ENCODE assay signal across 13 cellular contexts in genomic region chr7:70678621-70679251, GRCh38.
DNase-seq lines count a peak whose midpoint lies in the region; ATAC-seq and TF ChIP-seq lines count a peak whose summit lies in the region.
"Had no signal": no experiment of that assay in that cellular context is flagged by ENCODE, and none has a peak within 500 bp of the region (broad histone marks: within the 10 kb centered on the region; RNA-seq: fewer than 3 reads in every experiment).

No MANE protein-coding gene starts in this region.

- H3K4me3 ChIP-seq in fibroblast of villous mesenchyme (ENCODE audit: low read depth, low read length) (no peak overlapping the region), mesendoderm (ENCODE audit: low read length) (no peak overlapping the region)

- POLR2A ChIA-PET in activated CD4-positive, alpha-beta memory T cell treated with anti-CD3 and anti-CD28 coated beads for 36 hours (lab: Charles Lee): no interaction called here

- H2BK5ac ChIP-seq in mesendoderm (ENCODE audit: low read length): no peak overlapping the region

- no peak overlapping the region for H3K9ac ChIP-seq in mesendoderm (ENCODE audit: low read length)

- DNase-seq in AG08395 (ENCODE audit: low spot score) (peak; percentile 73), GM03348 (ENCODE audit: low spot score) (peak; percentile 59), fibroblast of villous mesenchyme (ENCODE audit: low read depth) (peak; percentile 3), mesendoderm (no peak), HT-29 (ENCODE audit: low spot score) (no peak), dermis blood vessel endothelial cell (no peak)
- peak; percentile 22 for DNase-seq in activated CD4-positive, alpha-beta memory T cell treated with anti-CD3 and anti-CD28 coated beads for 36 hours
- DNase-seq: caudate nucleus, H7, left colon, RPMI8226 had no signal

- no peak overlapping the region for H2BK15ac ChIP-seq in mesendoderm (replicated peaks; ENCODE audit: low read depth)

- no peaks in the 10 kb centered on the region for H3K9me3 Mint-ChIP-seq in activated CD4-positive, alpha-beta memory T cell treated with anti-CD3 and anti-CD28 coated beads for 36 hours

- WGBS in mesendoderm (ENCODE audit: extremely low coverage, insufficient coverage, low lambda C conversion rate): no CpG with 5 or more reads among the region's 4 CpGs

- no peak overlapping the region for H3K4me3 Mint-ChIP-seq in activated CD4-positive, alpha-beta memory T cell treated with anti-CD3 and anti-CD28 coated beads for 36 hours

- no peak overlapping the region for H3K23ac ChIP-seq in mesendoderm (ENCODE audit: low read length)

- no peak for ATAC-seq in HG03521 (IDR thresholded peaks at IDR 0.05; ENCODE audit: unreplicated experiment)
- ATAC-seq: left colon had no signal

- H3K27ac Mint-ChIP-seq in activated CD4-positive, alpha-beta memory T cell treated with anti-CD3 and anti-CD28 coated beads for 36 hours: no peak overlapping the region

- H2BK120ac ChIP-seq in mesendoderm (ENCODE audit: low read depth, low read length): no peak overlapping the region

- H3K56ac ChIP-seq in mesendoderm (ENCODE audit: low read length): no peak overlapping the region

- TF ChIP-seq CTCF in fibroblast of villous mesenchyme (IDR thresholded peaks at IDR 0.05; ENCODE audit: insufficient read depth, low read depth, low read length): no peak

- peaks cover 27% of the 10 kb centered on the region for H3K4me1 Mint-ChIP-seq in activated CD4-positive, alpha-beta memory T cell treated with anti-CD3 and anti-CD28 coated beads for 36 hours (ENCODE audit: low read depth)

- H3K79me1 ChIP-seq in mesendoderm (ENCODE audit: low read length): no peaks in the 10 kb centered on the region

- no peak overlapping the region for H4K8ac ChIP-seq in mesendoderm (ENCODE audit: low read depth, low read length)

- no peaks in the 10 kb centered on the region for H3K36me3 ChIP-seq in mesendoderm (ENCODE audit: control insufficient read depth, insufficient read depth, low read length)

- H3K4me2 ChIP-seq in mesendoderm (ENCODE audit: low read length): no peak overlapping the region

- no peak overlapping the region for H3K4ac ChIP-seq in mesendoderm (ENCODE audit: low read depth, low read length)

- no peak overlapping the region for H3K18ac ChIP-seq in mesendoderm (ENCODE audit: low read length)

- CTCF ChIA-PET in activated CD4-positive, alpha-beta memory T cell treated with anti-CD3 and anti-CD28 coated beads for 36 hours (lab: Charles Lee): interaction anchor here (1.0 to 1.3 kb wide), 3 partner anchors 19 to 151 kb away, joined by 3 to 6 read pairs (median 4); no protein-coding TSS in a partner anchor

- H3K27me3 ChIP-seq in mesendoderm (ENCODE audit: insufficient read depth, low read length, poor library complexity): peaks cover 18% of the 10 kb centered on the region

- H3K79me2 ChIP-seq in mesendoderm (ENCODE audit: control insufficient read depth, insufficient read depth, low read length): no peaks in the 10 kb centered on the region

- no peak overlapping the region for H3K27ac ChIP-seq in mesendoderm (ENCODE audit: low read depth, low read length)
- H3K27ac ChIP-seq: C4-2B had no signal

- H2AK5ac ChIP-seq in mesendoderm (ENCODE audit: low read length): no peak overlapping the region

- peaks cover 7% of the 10 kb centered on the region for H3K4me1 ChIP-seq in mesendoderm (ENCODE audit: control insufficient read depth, low read depth, low read length)

- no peaks in the 10 kb centered on the region for H3K36me3 Mint-ChIP-seq in activated CD4-positive, alpha-beta memory T cell treated with anti-CD3 and anti-CD28 coated beads for 36 hours

- H3K27me3 Mint-ChIP-seq in activated CD4-positive, alpha-beta memory T cell treated with anti-CD3 and anti-CD28 coated beads for 36 hours: peaks cover 8% of the 10 kb centered on the region

- H4K5ac ChIP-seq in mesendoderm (ENCODE audit: low read length): no peak overlapping the region

- intact Hi-C loops in activated CD4-positive, alpha-beta memory T cell treated with anti-CD3 and anti-CD28 coated beads for 36 hours (cut with micrococcal nuclease): loop anchor here (1.0 to 5.0 kb wide), 2 partner anchors 30 to 109 kb away; no protein-coding TSS in a partner anchor

Comparison
In these comparisons a context has a peak if more than half of its experiments do, and no peak if none do; other contexts are left out.
1. DNase-seq: peak in AG08395 (single experiment), GM03348 (single experiment), activated CD4-positive, alpha-beta memory T cell treated with anti-CD3 and anti-CD28 coated beads for 36 hours (single experiment) and fibroblast of villous mesenchyme (single experiment); none in mesendoderm (single experiment), HT-29 (single experiment) and dermis blood vessel endothelial cell (single experiment).